8 cellular contexts compared by ENCODE assay signal in the genomic region with DNA sequence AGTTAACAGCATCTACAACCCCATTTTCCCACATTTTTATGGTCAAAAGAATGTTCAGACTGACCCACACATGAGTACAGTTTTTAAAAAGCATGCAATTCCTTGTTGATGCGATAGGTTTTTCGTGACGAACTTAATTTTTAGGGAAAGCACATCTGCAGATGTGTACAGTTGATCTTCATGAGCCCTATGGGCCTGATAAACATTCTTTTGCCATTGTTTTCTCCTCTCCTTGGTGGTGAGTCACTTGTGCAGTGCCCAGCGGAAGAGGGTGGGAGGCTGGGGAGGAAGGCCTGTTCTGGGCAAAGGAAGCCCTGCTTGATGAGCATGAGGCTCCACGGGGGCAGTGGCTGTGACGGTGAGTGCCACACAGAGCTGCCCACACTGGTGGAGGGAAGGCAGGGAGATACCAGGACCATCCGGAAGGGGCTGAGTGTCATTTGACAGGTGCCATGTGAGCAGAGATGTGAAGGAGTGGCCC. TPM values are rescaled to one million over a fixed set of nuclear protein-coding genes. Genes with fewer than 3 reads are reported as not detected.
A peak's percentile ranks its signal among the peaks of the same experiment; 100 is the strongest.
DNase-seq lines count a peak whose midpoint lies in the region; ATAC-seq, FAIRE-seq and TF ChIP-seq lines count a peak whose summit lies in the region.

No MANE protein-coding gene starts in this region.

- peak overlapping the region; percentile 54 for H3K4me3 ChIP-seq in endodermal cell (ENCODE audit: low read length)

- no peaks in the 10 kb centered on the region for H3K27me3 ChIP-seq in endodermal cell (ENCODE audit: control insufficient read depth, insufficient read depth, low read length, poor library complexity, severe bottlenecking)

- H3K27me3 Mint-ChIP-seq in T-cell (no peaks in the 10 kb centered on the region), endodermal cell (ENCODE audit: insufficient read depth) (no peaks in the 10 kb centered on the region)

- H3K9me3 ChIP-seq in endodermal cell (ENCODE audit: control insufficient read depth, low read length), result no peaks in the 10 kb centered on the region

- CTCF ChIA-PET in T-cell (lab: Charles Lee), result no interaction called here

- no peak for FAIRE-seq in D721Med (lab: Jason Lieb, UNC)

- peak overlapping the region; percentile 59 to 94 (median 71) for H3K4me3 Mint-ChIP-seq in T-cell
- no peak overlapping the region for H3K4me3 Mint-ChIP-seq in endodermal cell

- peaks cover 71% of the 10 kb centered on the region for H3K36me3 ChIP-seq in endodermal cell (ENCODE audit: control insufficient read depth, insufficient read depth, low read length)

- POLR2A ChIA-PET in T-cell (lab: Charles Lee), result no interaction called here

- H3K4me1 ChIP-seq in endodermal cell (ENCODE audit: control insufficient read depth, insufficient read depth, low read length), result peaks cover 25% of the 10 kb centered on the region

- H3K9me3 Mint-ChIP-seq in T-cell, result no peaks in the 10 kb centered on the region
- no peaks in the 10 kb centered on the region for H3K9me3 Mint-ChIP-seq in endodermal cell

- ATAC-seq in T-cell (replicated peaks in 1 of 4) (peak in 3 of 4 experiments; percentile 13 to 39 (median 31)), omental fat pad (ENCODE audit: low FRiP score) (peak; percentile 27), HG03175 (IDR thresholded peaks at IDR 0.05; ENCODE audit: unreplicated experiment) (no peak), GM18511 (IDR thresholded peaks at IDR 0.05; ENCODE audit: unreplicated experiment) (no peak), GM21390 (IDR thresholded peaks at IDR 0.05; ENCODE audit: unreplicated experiment) (no peak)

- H3K9ac ChIP-seq in endodermal cell (ENCODE audit: extremely low read depth, low read length, poor library complexity, severe bottlenecking), result no peak overlapping the region

- H3K27ac Mint-ChIP-seq in T-cell, result peak overlapping the region; percentile 86 to 90
- peak overlapping the region; percentile 71 for H3K27ac Mint-ChIP-seq in endodermal cell

- DNase-seq in GM03348 (ENCODE audit: low spot score) (peak; percentile 78), T-cell (peak in 1 of 34 experiments; percentile 27), endodermal cell (peak; percentile 38), omental fat pad (ENCODE audit: low spot score) (no peak), D721Med (ENCODE audit: insufficient read length, low spot score) (no peak)

- no peak for TF ChIP-seq CTCF in endodermal cell (conservative IDR thresholded peaks at IDR 0.05)
- TF ChIP-seq CTCF in omental fat pad (IDR thresholded peaks at IDR 0.05), result no peak
- no peak for TF ChIP-seq CTCF in D721Med (IDR thresholded peaks at IDR 0.05; ENCODE audit: insufficient read depth, missing control alignments)

- H3K4me1 Mint-ChIP-seq in T-cell (peaks cover 90 to 96% (median 91%) of the 10 kb centered on the region in 3 donors), endodermal cell (peaks cover 61% of the 10 kb centered on the region)

- peaks cover 31% of the 10 kb centered on the region for H3K36me3 Mint-ChIP-seq in T-cell
- peaks cover 46% of the 10 kb centered on the region for H3K36me3 Mint-ChIP-seq in endodermal cell (ENCODE audit: low read depth)

- no peak overlapping the region for H3K27ac ChIP-seq in endodermal cell (ENCODE audit: low read depth, low read length)

- WGBS in endodermal cell (ENCODE audit: insufficient coverage in 1 of 2, insufficient read length in 1 of 2), 2 experiments, result 96 to 98% methylated on average over 5 to 7 of the region's 7 CpGs

RNA-seq across cellular contexts. Expression of gene ARF1, which starts 5.3 kb away (rescaled TPM):
- total RNA-seq in T-cell (100 to 1,000 TPM; 232 to 309 (median 258) TPM), endodermal cell (100 to 1,000 TPM; 322 to 372 TPM), omental fat pad (100 to 1,000 TPM; 273 to 440 (median 369) TPM)
- polyA plus RNA-seq in endodermal cell (2013, experiment 1 of 2), result 397 TPM
- polyA plus RNA-seq in endodermal cell (2013, experiment 2 of 2), result 397 TPM

RNA-seq across cellular contexts. Expression of gene C1orf35, which starts 15.3 kb away (rescaled TPM):
- total RNA-seq in T-cell (10 to 100 TPM; 19.7 to 34.0 (median 32.3) TPM), endodermal cell (10 to 100 TPM; 31.6 to 34.0 TPM), omental fat pad (10 to 100 TPM in 2 of 4 donors, 1 to 10 TPM in 2; 5.1 to 17.2 (median 8.8) TPM)
- 27.6 TPM for polyA plus RNA-seq in endodermal cell (2013, experiment 1 of 2)
- 24.7 TPM for polyA plus RNA-seq in endodermal cell (2013, experiment 2 of 2)

RNA-seq across cellular contexts. Expression of gene MRPL55, which starts 21.3 kb away (rescaled TPM):
- total RNA-seq in T-cell (10 to 100 TPM; 49.7 to 63.5 (median 55.9) TPM), endodermal cell (10 to 100 TPM; 57.6 to 66.7 TPM), omental fat pad (10 to 100 TPM; 47.1 to 95.5 (median 71.7) TPM)
- 72.3 TPM for polyA plus RNA-seq in endodermal cell (2013, experiment 1 of 2)
- 52.9 TPM for polyA plus RNA-seq in endodermal cell (2013, experiment 2 of 2)

RNA-seq across cellular contexts. Expression of gene GUK1, which starts 52.3 kb away (rescaled TPM):
- total RNA-seq in T-cell, result 100 to 1,000 TPM; 201 to 318 (median 223) TPM
- 100 to 1,000 TPM; 110 to 112 TPM for total RNA-seq in endodermal cell
- 121 TPM for polyA plus RNA-seq in endodermal cell (2013, experiment 1 of 2)
- 115 TPM for polyA plus RNA-seq in endodermal cell (2013, experiment 2 of 2)
- total RNA-seq in omental fat pad, result 100 to 1,000 TPM; 285 to 404 (median 308) TPM

Comparison
In these comparisons a context has a peak if more than half of its experiments do, and no peak if none do; other contexts are left out.
1. DNase-seq: peak in GM03348 (single experiment) and endodermal cell (single experiment); none in omental fat pad (single experiment) and D721Med (single experiment).
2. ATAC-seq: peak in T-cell (3 of 4) and omental fat pad (single experiment); none in HG03175 (single experiment), GM18511 (single experiment) and GM21390 (single experiment).